14 cellular contexts compared by ENCODE assay signal in genomic region chr5:169162407-169162806, GRCh38.
DNase-seq lines count a peak whose midpoint lies in the region; FAIRE-seq and TF ChIP-seq lines count a peak whose summit lies in the region.
"Had no signal": no experiment of that assay in that cellular context is flagged by ENCODE, and none has a peak within 500 bp of the region (broad histone marks: within the 10 kb centered on the region; RNA-seq: fewer than 3 reads in every experiment).

No MANE protein-coding gene starts in this region.

- peak overlapping the region; percentile 24 for H3K27ac Mint-ChIP-seq in Caco-2 (ENCODE audit: unreplicated experiment)
- H3K27ac Mint-ChIP-seq: B cell had no signal

- peaks cover 13% of the 10 kb centered on the region for H3K9me3 Mint-ChIP-seq in Caco-2 (ENCODE audit: unreplicated experiment)

- H3K4me3 ChIP-seq in Caco-2 (ENCODE audit: low read depth, low read length): no peak overlapping the region
- H3K4me3 ChIP-seq in bronchial epithelial cell (ENCODE audit: low read depth, low read length): no peak overlapping the region
- no peak overlapping the region for H3K4me3 ChIP-seq in osteoblast (ENCODE audit: insufficient read depth, low read length)
- H3K4me3 ChIP-seq: spleen had no signal

- H4K20me1 ChIP-seq in osteoblast (ENCODE audit: insufficient read depth, low read length): no peaks in the 10 kb centered on the region

- H3K27me3 Mint-ChIP-seq in Caco-2 (ENCODE audit: insufficient read depth, unreplicated experiment): no peaks in the 10 kb centered on the region
- H3K27me3 Mint-ChIP-seq: B cell had no signal

- H3K27ac ChIP-seq in osteoblast (ENCODE audit: low read depth, low read length): peak overlapping the region; percentile 94
- H3K27ac ChIP-seq: WERI-Rb-1 had no signal

- H3K79me2 ChIP-seq in osteoblast (ENCODE audit: insufficient read depth, low read length): no peaks in the 10 kb centered on the region

- peak; percentile 13 for FAIRE-seq in bronchial epithelial cell (lab: Jason Lieb, UNC)

- H3K36me3 ChIP-seq in Caco-2 (ENCODE audit: control insufficient read depth, insufficient read depth, low read length) (no peaks in the 10 kb centered on the region), bronchial epithelial cell (ENCODE audit: control insufficient read depth, insufficient read depth, low read length) (no peaks in the 10 kb centered on the region), osteoblast (ENCODE audit: insufficient read depth, low read length) (no peaks in the 10 kb centered on the region)
- H3K36me3 ChIP-seq: spleen, WERI-Rb-1 had no signal

- no peak overlapping the region for H2AFZ ChIP-seq in osteoblast (ENCODE audit: low read length)

- CTCF ChIA-PET in Caco-2 (lab: Charles Lee): no interaction called here

- no peak for DNase-seq in Caco-2
- peak; percentile 64 for DNase-seq in NCI-H226
- DNase-seq in bronchial epithelial cell (ENCODE audit: low read depth): peak; percentile 29
- DNase-seq in osteoblast (ENCODE audit: insufficient read length, low spot score, missing footprints): no peak
- no peak for DNase-seq in NCI-H526 (lab: John Stamatoyannopoulos, UW)
- no peak for DNase-seq in LoVo (ENCODE audit: low spot score)
- DNase-seq in NK-92 (lab: John Stamatoyannopoulos, UW; ENCODE audit: unreplicated experiment): no peak
- no peak for DNase-seq in NCI-H1417 treated with DMSO at 0.1 percent for 48 hours (lab: John Stamatoyannopoulos, UW)
- DNase-seq: activated naive CD4-positive, alpha-beta T cell; cerebellar nuclear complex; NCI-H1048; spleen; WERI-Rb-1 had no signal

- H3K4me2 ChIP-seq in osteoblast (ENCODE audit: insufficient read depth, low read length): peak overlapping the region; percentile 76

- TF ChIP-seq CTCF in Caco-2 (IDR thresholded peaks at IDR 0.05; ENCODE audit: insufficient read depth in 1 of 2, low read depth in 1 of 2, low read length in 1 of 2, severe bottlenecking in 1 of 2, unreplicated experiment in 1 of 2): no peak
- TF ChIP-seq CTCF in bronchial epithelial cell (IDR thresholded peaks at IDR 0.05; ENCODE audit: insufficient read depth, low read length, severe bottlenecking): no peak
- TF ChIP-seq CTCF in osteoblast (IDR thresholded peaks at IDR 0.05; ENCODE audit: extremely low read depth, low read depth, low read length): no peak

- peaks cover 19% of the 10 kb centered on the region for H3K36me3 Mint-ChIP-seq in Caco-2 (ENCODE audit: insufficient read depth, unreplicated experiment)

- H3K4me1 ChIP-seq in Caco-2: peaks cover 27% of the 10 kb centered on the region
- H3K4me1 ChIP-seq in osteoblast (ENCODE audit: insufficient read depth, low read length): peaks cover 47% of the 10 kb centered on the region

- no TSS peak for BruUV-seq in Caco-2 (replicated peaks; lab: Mats Ljungman, UMichigan)

- H3K4me1 Mint-ChIP-seq in Caco-2 (ENCODE audit: low read depth, unreplicated experiment): peaks cover 33% of the 10 kb centered on the region
- H3K4me1 Mint-ChIP-seq: B cell had no signal

- no peaks in the 10 kb centered on the region for H3K27me3 ChIP-seq in Caco-2 (replicated peaks; ENCODE audit: control insufficient read depth, insufficient read depth, low read length)
- H3K27me3 ChIP-seq in bronchial epithelial cell (ENCODE audit: control insufficient read depth, insufficient read depth, low read length): no peaks in the 10 kb centered on the region
- no peaks in the 10 kb centered on the region for H3K27me3 ChIP-seq in osteoblast (ENCODE audit: insufficient read depth, low read length)
- H3K27me3 ChIP-seq: spleen had no signal

- H3K9me3 ChIP-seq in Caco-2 (no peaks in the 10 kb centered on the region), osteoblast (ENCODE audit: low read depth, low read length) (no peaks in the 10 kb centered on the region)

- intact Hi-C loops in Caco-2 (cut with micrococcal nuclease; ENCODE audit: unreplicated experiment): loop anchor here (5.0 kb wide), 2 partner anchors 135 to 280 kb away; no protein-coding TSS in a partner anchor

- POLR2A ChIA-PET in Caco-2 (lab: Charles Lee): no interaction called here

- H3K4me3 Mint-ChIP-seq in Caco-2 (ENCODE audit: unreplicated experiment): no peak overlapping the region
- H3K4me3 Mint-ChIP-seq: B cell had no signal

Comparison
In these comparisons a context has a peak if more than half of its experiments do, and no peak if none do; other contexts are left out.
1. DNase-seq: peak in NCI-H226 (single experiment) and bronchial epithelial cell (single experiment); none in Caco-2 (0 of 2), osteoblast (single experiment), NCI-H526 (0 of 2), LoVo (single experiment), NK-92 (single experiment) and NCI-H1417 treated with DMSO at 0.1 percent for 48 hours (single experiment).